In the genomic region with DNA sequence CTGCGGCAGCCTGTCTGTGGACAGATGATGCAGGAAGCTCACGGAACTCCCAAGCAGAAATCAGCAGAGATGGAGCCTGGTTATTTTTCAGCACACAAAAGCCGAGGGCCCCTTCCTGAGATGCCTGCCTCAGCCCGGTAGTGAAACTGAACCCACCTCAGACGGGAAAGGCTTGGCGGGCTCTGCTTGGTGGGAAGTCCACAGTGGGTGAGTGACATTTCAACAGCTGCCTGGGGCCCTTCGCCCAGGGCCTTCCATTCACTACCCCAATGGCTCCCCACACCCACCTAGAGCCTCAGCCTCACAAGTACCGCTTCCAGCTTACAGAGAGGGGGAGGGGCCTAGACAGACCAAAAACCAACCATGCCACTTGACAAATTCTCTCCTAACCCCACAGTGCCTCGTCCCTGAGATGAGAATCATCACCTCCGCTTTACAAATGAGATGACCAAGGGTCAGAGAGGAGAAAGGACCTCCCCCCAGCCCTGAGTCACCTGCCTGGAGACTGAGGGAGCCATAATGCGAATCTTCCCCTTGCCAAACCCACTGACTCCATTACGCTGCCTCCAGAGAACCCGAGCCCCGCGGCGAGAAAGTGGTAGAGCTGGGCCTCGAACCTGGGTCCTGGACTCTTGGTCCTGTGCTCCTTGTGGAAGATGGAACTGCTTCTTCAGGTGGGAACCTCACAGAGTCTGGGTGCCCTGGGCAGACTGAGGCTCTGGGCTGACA, we compare ENCODE assay signal across 8 cellular contexts. TPM values are rescaled to one million over a fixed set of nuclear protein-coding genes. Genes with fewer than 3 reads are reported as not detected.
DNase-seq lines count a peak whose midpoint lies in the region; ATAC-seq lines count a peak whose summit lies in the region.

No MANE protein-coding gene starts in this region.

- peaks cover 0 to 7% (median 3%) of the 10 kb centered on the region in 3 donors for H3K36me3 Mint-ChIP-seq in immature natural killer cell

- H3K27ac Mint-ChIP-seq in immature natural killer cell = peak overlapping the region; percentile 89 to 95 (median 92)

- H3K4me3 Mint-ChIP-seq in immature natural killer cell = peak overlapping the region; percentile 59 to 83 (median 71)

- no peaks in the 10 kb centered on the region for H3K9me3 Mint-ChIP-seq in immature natural killer cell

- peaks cover 56 to 65% of the 10 kb centered on the region in 2 donors for H3K4me1 Mint-ChIP-seq in immature natural killer cell

- ATAC-seq in GM19025 (IDR thresholded peaks at IDR 0.05; ENCODE audit: low read depth, unreplicated experiment) = peak; percentile 6
- ATAC-seq in HG03135 (IDR thresholded peaks at IDR 0.05; ENCODE audit: unreplicated experiment) = peak; percentile 26

- peak; percentile 87 for DNase-seq in activated CD8-positive, alpha-beta memory T cell treated with anti-CD3 and anti-CD28 coated beads for 24 hours
- DNase-seq in immature natural killer cell (peak; percentile 31 to 44 (median 42)), NCI-H524 (lab: John Stamatoyannopoulos, UW) (no peak), globus pallidus (ENCODE audit: low spot score) (no peak), inferior parietal cortex (ENCODE audit: extremely low spot score) (no peak)
- peak; percentile 70 for DNase-seq in stimulated activated CD8-positive, alpha-beta memory T cell treated with anti-CD3 and anti-CD28 coated beads, Interleukin-4, amount 100 ng/mL, for 24 hours (ENCODE audit: low read depth)

- H3K27me3 Mint-ChIP-seq in immature natural killer cell (ENCODE audit: low read depth in 3 of 3) = peaks cover 2 to 12% (median 3%) of the 10 kb centered on the region in 3 donors

RNA-seq across cellular contexts. Expression of gene ECE1, which starts 3.4 kb away (rescaled TPM):
- polyA plus RNA-seq in immature natural killer cell = 10 to 100 TPM in 1 of 3 donors, 1 to 10 TPM in 2; 3.3 to 24.7 (median 4.3) TPM

Comparison
In these comparisons a context has a peak if more than half of its experiments do, and no peak if none do; other contexts are left out.
1. DNase-seq: peak in activated CD8-positive, alpha-beta memory T cell treated with anti-CD3 and anti-CD28 coated beads for 24 hours (single experiment), immature natural killer cell (3 of 3) and stimulated activated CD8-positive, alpha-beta memory T cell treated with anti-CD3 and anti-CD28 coated beads, Interleukin-4, amount 100 ng/mL, for 24 hours (single experiment); none in NCI-H524 (0 of 2), globus pallidus (single experiment) and inferior parietal cortex (single experiment).